1 cellular context compared by ENCODE assay signal in genomic region chr11:120632579-120632978, GRCh38.
TF ChIP-seq lines count a peak whose summit lies in the region.

No MANE protein-coding gene starts in this region.

TF ChIP-seq in HCT116, 20 proteins besides CTCF, POLR2A, EP300 and RAD21 (continued from another document):
- no peak for TF ChIP-seq REST (IDR thresholded peaks at IDR 0.05; ENCODE audit: low read depth)
- no peak for TF ChIP-seq CEBPB (IDR thresholded peaks at IDR 0.05; ENCODE audit: low read depth)
- no peak for TF ChIP-seq EGR1 (IDR thresholded peaks at IDR 0.05; ENCODE audit: low read depth)
- TF ChIP-seq CBX3 (IDR thresholded peaks at IDR 0.05; ENCODE audit: low read depth), result no peak
- TF ChIP-seq EZH2phosphoT487 (IDR thresholded peaks at IDR 0.05; ENCODE audit: borderline replicate concordance), result no peak
- TF ChIP-seq FOSL1 (IDR thresholded peaks at IDR 0.05; ENCODE audit: low read depth), result no peak
